ENCODE assay signal across 26 cellular contexts in genomic region chr7:138661236-138661635, GRCh38. TPM values are rescaled to one million over a fixed set of nuclear protein-coding genes. Genes with fewer than 3 reads are reported as not detected.
"Had no signal": no experiment of that assay in that cellular context is flagged by ENCODE, and none has a peak within 500 bp of the region (broad histone marks: within the 10 kb centered on the region; RNA-seq: fewer than 3 reads in every experiment).

No MANE protein-coding gene starts in this region.

- H2AFZ ChIP-seq: hepatocyte had no signal

- ATAC-seq: activated T-cell treated with anti-CD3 and anti-CD28 coated beads, Interleukin-2, amount 50 U/mL, for 4 hours; naive thymus-derived CD4-positive, alpha-beta T cell; psoas muscle; sciatic nerve; stimulated activated memory B cell treated with anti-CD40 and anti-IgM and Interleukin-4, amounts not matched to agents 10 μg/mL and 1 μg/mL and 100 μg/mL, for 72 hours; WTC11 had no signal

- H3K4me1 ChIP-seq: psoas muscle, transverse colon had no signal

- H3K36me3 ChIP-seq: esophagus muscularis mucosa, transverse colon had no signal

- H3K27ac ChIP-seq: coronary artery, esophagus muscularis mucosa, hepatocyte, psoas muscle, transverse colon had no signal

- H3K4me2 ChIP-seq: hepatocyte had no signal

- DNase-seq: activated CD4-positive, alpha-beta T cell treated with anti-CD3 and anti-CD28 coated beads, Interleukin-2, amount 50 U/mL, for 4 hours; activated CD8-positive, alpha-beta memory T cell treated with anti-CD3 and anti-CD28 coated beads, Interleukin-2, amount 50 U/mL, for 48 hours; activated naive CD4-positive, alpha-beta T cell; activated naive CD8-positive, alpha-beta T cell treated with anti-CD3 and anti-CD28 coated beads for 36 hours; activated T-cell treated with anti-CD3 and anti-CD28 coated beads, Interleukin-2, amount 50 U/mL, for 4 hours; amniotic stem cell; cerebellar nuclear complex; glutamatergic neuron; naive thymus-derived CD4-positive, alpha-beta T cell; psoas muscle; small intestine; stimulated activated CD4-positive, alpha-beta T cell treated with anti-CD3 and anti-CD28 coated beads, Interleukin-2, amount 100 ng/mL, for 24 hours; T1000; transverse colon had no signal

- H3K4me3 ChIP-seq: coronary artery, esophagus muscularis mucosa, hepatocyte, psoas muscle, transverse colon had no signal

- H3K9me3 ChIP-seq: esophagus muscularis mucosa, psoas muscle, transverse colon had no signal

- H3K79me2 ChIP-seq: hepatocyte had no signal

- H3K27me3 ChIP-seq: hepatocyte, transverse colon had no signal

- FAIRE-seq: bronchial epithelial cell, frontal cortex, small intestine had no signal

RNA-seq across cellular contexts. Expression of gene SVOPL, which starts 39.9 kb away (rescaled TPM):
- total RNA-seq: activated CD8-positive, alpha-beta memory T cell treated with anti-CD3 and anti-CD28 coated beads for 36 hours; activated T-cell treated with anti-CD3 and anti-CD28 coated beads, Interleukin-2, amount 50 U/mL, for 4 hours; activated T-helper 2 cell treated with anti-CD3 and anti-CD28 coated beads, Interferon-gamma antibody, Interleukin-2, Interleukin-4, amounts not matched to agents 10 μg/mL and 5 μg/mL and 100 μg/mL, durations not matched to agents 14 hours and 24 hours and 36 hours; esophagus muscularis mucosa; osteocyte; psoas muscle; sciatic nerve had no signal
- polyA plus RNA-seq: liver had no signal
